21 cellular contexts compared by ENCODE assay signal in genomic region chr2:200218645-200219044, GRCh38.
DNase-seq lines count a peak whose midpoint lies in the region; ATAC-seq and TF ChIP-seq lines count a peak whose summit lies in the region.
"Had no signal": no experiment of that assay in that cellular context is flagged by ENCODE, and none has a peak within 500 bp of the region (broad histone marks: within the 10 kb centered on the region; RNA-seq: fewer than 3 reads in every experiment).

No MANE protein-coding gene starts in this region.

- H3K4me3 Mint-ChIP-seq in activated T-helper 2 cell treated with anti-CD3 and anti-CD28 coated beads, Interferon-gamma antibody, Interleukin-2, Interleukin-4, amounts not matched to agents 10 μg/mL and 5 μg/mL and 100 μg/mL, durations not matched to agents 14 hours and 24 hours and 36 hours (ENCODE audit: low read depth) = no peak overlapping the region
- H3K4me3 Mint-ChIP-seq: B cell; CD8-positive, alpha-beta T cell; HFFc6 had no signal

- no peak overlapping the region for H3K27ac Mint-ChIP-seq in activated T-helper 2 cell treated with anti-CD3 and anti-CD28 coated beads, Interferon-gamma antibody, Interleukin-2, Interleukin-4, amounts not matched to agents 10 μg/mL and 5 μg/mL and 100 μg/mL, durations not matched to agents 14 hours and 24 hours and 36 hours
- H3K27ac Mint-ChIP-seq: B cell; CD8-positive, alpha-beta T cell; HFFc6 had no signal

- no peaks in the 10 kb centered on the region for H3K4me1 Mint-ChIP-seq in activated T-helper 2 cell treated with anti-CD3 and anti-CD28 coated beads, Interferon-gamma antibody, Interleukin-2, Interleukin-4, amounts not matched to agents 10 μg/mL and 5 μg/mL and 100 μg/mL, durations not matched to agents 14 hours and 24 hours and 36 hours (ENCODE audit: low read depth)
- H3K4me1 Mint-ChIP-seq: B cell had no signal

- H3K36me3 Mint-ChIP-seq in activated T-helper 2 cell treated with anti-CD3 and anti-CD28 coated beads, Interferon-gamma antibody, Interleukin-2, Interleukin-4, amounts not matched to agents 10 μg/mL and 5 μg/mL and 100 μg/mL, durations not matched to agents 14 hours and 24 hours and 36 hours (ENCODE audit: low read depth) = no peaks in the 10 kb centered on the region
- H3K36me3 Mint-ChIP-seq: CD8-positive, alpha-beta T cell had no signal

- TF ChIP-seq EP300 in Ishikawa (IDR thresholded peaks at IDR 0.05; ENCODE audit: borderline replicate concordance) = no peak

- DNase-seq in NCI-H82 (lab: John Stamatoyannopoulos, UW) (peak; percentile 13), NCI-H82 treated with DMSO at 0.1 percent for 48 hours (lab: John Stamatoyannopoulos, UW; ENCODE audit: unreplicated experiment) (no peak), foreskin keratinocyte (no peak), globus pallidus (ENCODE audit: low spot score) (no peak), mesenteric fat pad (ENCODE audit: low spot score) (no peak)
- no peak for DNase-seq in activated T-helper 2 cell treated with anti-CD3 and anti-CD28 coated beads, Interferon-gamma antibody, Interleukin-2, Interleukin-4, amounts not matched to agents 10 μg/mL and 5 μg/mL and 100 μg/mL, durations not matched to agents 14 hours and 24 hours and 36 hours (ENCODE audit: low spot score)
- DNase-seq: CD8-positive, alpha-beta T cell; H7; HFFc6; NCI-H1048; NCI-H2081; NCI-H446; NCI-H524 treated with DMSO at 0.1 percent for 48 hours; NCI-H774; PC-9; SJCRH30 had no signal

- peaks cover 3% of the 10 kb centered on the region for H3K27me3 ChIP-seq in foreskin keratinocyte
- H3K27me3 ChIP-seq: SJCRH30 had no signal

- no peak overlapping the region for H3K27ac ChIP-seq in foreskin keratinocyte
- H3K27ac ChIP-seq: C4-2B, PC-9, SJCRH30 had no signal

- no peaks in the 10 kb centered on the region for H3K4me1 ChIP-seq in foreskin keratinocyte

- no peak for TF ChIP-seq RAD21 in Ishikawa (IDR thresholded peaks at IDR 0.05; ENCODE audit: low read depth)

- peak; percentile 14 for ATAC-seq in foreskin keratinocyte
- ATAC-seq: CD8-positive, alpha-beta T cell; Right ventricle myocardium inferior; SK-N-SH treated with all-trans-retinoic acid at 6 μM for 48 hours had no signal

- intact Hi-C loops in activated T-helper 2 cell treated with anti-CD3 and anti-CD28 coated beads, Interferon-gamma antibody, Interleukin-2, Interleukin-4, amounts not matched to agents 10 μg/mL and 5 μg/mL and 100 μg/mL, durations not matched to agents 14 hours and 24 hours and 36 hours (cut with micrococcal nuclease) = no loop called here

- no peaks in the 10 kb centered on the region for H3K9me3 Mint-ChIP-seq in activated T-helper 2 cell treated with anti-CD3 and anti-CD28 coated beads, Interferon-gamma antibody, Interleukin-2, Interleukin-4, amounts not matched to agents 10 μg/mL and 5 μg/mL and 100 μg/mL, durations not matched to agents 14 hours and 24 hours and 36 hours
- H3K9me3 Mint-ChIP-seq: CD8-positive, alpha-beta T cell; HFFc6 had no signal

- peaks cover 32% of the 10 kb centered on the region for H3K27me3 Mint-ChIP-seq in activated T-helper 2 cell treated with anti-CD3 and anti-CD28 coated beads, Interferon-gamma antibody, Interleukin-2, Interleukin-4, amounts not matched to agents 10 μg/mL and 5 μg/mL and 100 μg/mL, durations not matched to agents 14 hours and 24 hours and 36 hours (ENCODE audit: low read depth)
- H3K27me3 Mint-ChIP-seq: B cell had no signal

- no peak for TF ChIP-seq CTCF in foreskin keratinocyte (conservative IDR thresholded peaks at IDR 0.05)

TF ChIP-seq in Ishikawa, 13 proteins besides CTCF, POLR2A, EP300 and RAD21:
- TF ChIP-seq USF1 (IDR thresholded peaks at IDR 0.05) (peak; percentile 68), REST (IDR thresholded peaks at IDR 0.05; ENCODE audit: low read depth) (no peak)
